Comparison of ENCODE assay signal across 1 cellular context in genomic region chr6:41422156-41422555, GRCh38.
TF ChIP-seq lines count a peak whose summit lies in the region.

No MANE protein-coding gene starts in this region.

TF ChIP-seq in HepG2, 621 proteins besides CTCF, POLR2A, EP300 and RAD21 (continued from another document):
- TF ChIP-seq, protein P1, sequence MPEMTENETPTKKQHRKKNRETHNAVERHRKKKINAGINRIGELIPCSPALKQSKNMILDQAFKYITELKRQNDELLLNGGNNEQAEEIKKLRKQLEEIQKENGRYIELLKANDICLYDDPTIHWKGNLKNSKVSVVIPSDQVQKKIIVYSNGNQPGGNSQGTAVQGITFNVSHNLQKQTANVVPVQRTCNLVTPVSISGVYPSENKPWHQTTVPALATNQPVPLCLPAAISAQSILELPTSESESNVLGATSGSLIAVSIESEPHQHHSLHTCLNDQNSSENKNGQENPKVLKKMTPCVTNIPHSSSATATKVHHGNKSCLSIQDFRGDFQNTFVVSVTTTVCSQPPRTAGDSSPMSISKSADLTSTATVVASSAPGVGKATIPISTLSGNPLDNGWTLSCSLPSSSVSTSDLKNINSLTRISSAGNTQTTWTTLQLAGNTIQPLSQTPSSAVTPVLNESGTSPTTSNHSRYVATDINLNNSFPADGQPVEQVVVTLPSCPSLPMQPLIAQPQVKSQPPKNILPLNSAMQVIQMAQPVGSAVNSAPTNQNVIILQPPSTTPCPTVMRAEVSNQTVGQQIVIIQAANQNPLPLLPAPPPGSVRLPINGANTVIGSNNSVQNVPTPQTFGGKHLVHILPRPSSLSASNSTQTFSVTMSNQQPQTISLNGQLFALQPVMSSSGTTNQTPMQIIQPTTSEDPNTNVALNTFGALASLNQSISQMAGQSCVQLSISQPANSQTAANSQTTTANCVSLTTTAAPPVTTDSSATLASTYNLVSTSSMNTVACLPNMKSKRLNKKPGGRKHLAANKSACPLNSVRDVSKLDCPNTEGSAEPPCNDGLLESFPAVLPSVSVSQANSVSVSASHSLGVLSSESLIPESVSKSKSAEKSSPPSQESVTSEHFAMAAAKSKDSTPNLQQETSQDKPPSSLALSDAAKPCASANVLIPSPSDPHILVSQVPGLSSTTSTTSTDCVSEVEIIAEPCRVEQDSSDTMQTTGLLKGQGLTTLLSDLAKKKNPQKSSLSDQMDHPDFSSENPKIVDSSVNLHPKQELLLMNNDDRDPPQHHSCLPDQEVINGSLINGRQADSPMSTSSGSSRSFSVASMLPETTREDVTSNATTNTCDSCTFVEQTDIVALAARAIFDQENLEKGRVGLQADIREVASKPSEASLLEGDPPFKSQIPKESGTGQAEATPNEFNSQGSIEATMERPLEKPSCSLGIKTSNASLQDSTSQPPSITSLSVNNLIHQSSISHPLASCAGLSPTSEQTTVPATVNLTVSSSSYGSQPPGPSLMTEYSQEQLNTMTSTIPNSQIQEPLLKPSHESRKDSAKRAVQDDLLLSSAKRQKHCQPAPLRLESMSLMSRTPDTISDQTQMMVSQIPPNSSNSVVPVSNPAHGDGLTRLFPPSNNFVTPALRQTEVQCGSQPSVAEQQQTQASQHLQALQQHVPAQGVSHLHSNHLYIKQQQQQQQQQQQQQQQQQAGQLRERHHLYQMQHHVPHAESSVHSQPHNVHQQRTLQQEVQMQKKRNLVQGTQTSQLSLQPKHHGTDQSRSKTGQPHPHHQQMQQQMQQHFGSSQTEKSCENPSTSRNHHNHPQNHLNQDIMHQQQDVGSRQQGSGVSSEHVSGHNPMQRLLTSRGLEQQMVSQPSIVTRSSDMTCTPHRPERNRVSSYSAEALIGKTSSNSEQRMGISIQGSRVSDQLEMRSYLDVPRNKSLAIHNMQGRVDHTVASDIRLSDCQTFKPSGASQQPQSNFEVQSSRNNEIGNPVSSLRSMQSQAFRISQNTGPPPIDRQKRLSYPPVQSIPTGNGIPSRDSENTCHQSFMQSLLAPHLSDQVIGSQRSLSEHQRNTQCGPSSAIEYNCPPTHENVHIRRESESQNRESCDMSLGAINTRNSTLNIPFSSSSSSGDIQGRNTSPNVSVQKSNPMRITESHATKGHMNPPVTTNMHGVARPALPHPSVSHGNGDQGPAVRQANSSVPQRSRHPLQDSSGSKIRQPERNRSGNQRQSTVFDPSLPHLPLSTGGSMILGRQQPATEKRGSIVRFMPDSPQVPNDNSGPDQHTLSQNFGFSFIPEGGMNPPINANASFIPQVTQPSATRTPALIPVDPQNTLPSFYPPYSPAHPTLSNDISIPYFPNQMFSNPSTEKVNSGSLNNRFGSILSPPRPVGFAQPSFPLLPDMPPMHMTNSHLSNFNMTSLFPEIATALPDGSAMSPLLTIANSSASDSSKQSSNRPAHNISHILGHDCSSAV (CRISPR knock-in tag; IDR thresholded peaks at IDR 0.05; ENCODE audit: borderline replicate concordance): no peak
- TF ChIP-seq ZFP91 (CRISPR knock-in tag; IDR thresholded peaks at IDR 0.05; ENCODE audit: borderline replicate concordance): no peak
- TF ChIP-seq ZNF639 (CRISPR knock-in tag; conservative IDR thresholded peaks at IDR 0.05): no peak
- no peak for TF ChIP-seq ZNF792 (CRISPR knock-in tag; IDR thresholded peaks at IDR 0.05)
- no peak for TF ChIP-seq KLF16 (CRISPR knock-in tag; IDR thresholded peaks at IDR 0.05)
- TF ChIP-seq ZNF562 (CRISPR knock-in tag; IDR thresholded peaks at IDR 0.05; ENCODE audit: borderline replicate concordance): no peak
- no peak for TF ChIP-seq HNRNPUL1 (IDR thresholded peaks at IDR 0.05; ENCODE audit: low read depth, low read length)
